ENCODE assay signal across 1 cellular context in genomic region chr11:82003671-82004148, GRCh38.
TF ChIP-seq lines count a peak whose summit lies in the region.

No MANE protein-coding gene starts in this region.

TF ChIP-seq in GM23338, 12 proteins besides CTCF, POLR2A, EP300 and RAD21 (continued from another document):
- TF ChIP-seq ZNF114 (CRISPR knock-in tag; IDR thresholded peaks at IDR 0.05) = no peak
